In genomic region chr11:62882428-62882742, GRCh38 we compare ENCODE assay signal across 8 cellular contexts. TPM values are rescaled to one million over a fixed set of nuclear protein-coding genes. Genes with fewer than 3 reads are reported as not detected.
A peak's percentile ranks its signal among the peaks of the same experiment; 100 is the strongest.
DNase-seq lines count a peak whose midpoint lies in the region; ATAC-seq and TF ChIP-seq lines count a peak whose summit lies in the region.

No MANE protein-coding gene starts in this region.

- CTCF ChIA-PET in A673 (lab: Charles Lee) = interaction anchor here (0.7 to 1.2 kb wide), 2 partner anchors 24 to 41 kb away, joined by 4 to 11 read pairs; no protein-coding TSS in a partner anchor

- H3K36me3 ChIP-seq in A673 (ENCODE audit: insufficient read depth, low read length, poor library complexity, severe bottlenecking) = peaks cover 62% of the 10 kb centered on the region
- peaks cover 48% of the 10 kb centered on the region for H3K36me3 ChIP-seq in Karpas-422 (ENCODE audit: insufficient read depth, low read length)
- peaks cover 48% of the 10 kb centered on the region for H3K36me3 ChIP-seq in muscle layer of colon (ENCODE audit: insufficient read depth, low read length)

- POLR2A ChIA-PET in A673 (lab: Charles Lee; ENCODE audit: low non-redundant PET) = interaction anchor here (0.7 to 1.4 kb wide), 2 partner anchors 30 to 182 kb away, joined by 6 to 9 read pairs; no protein-coding TSS in a partner anchor

- ATAC-seq in HG03039 (IDR thresholded peaks at IDR 0.05; ENCODE audit: unreplicated experiment) = no peak
- no peak for ATAC-seq in GM18505 (IDR thresholded peaks at IDR 0.05; ENCODE audit: unreplicated experiment)

- H3K9ac ChIP-seq in Karpas-422 (ENCODE audit: low read length) = peak overlapping the region; percentile 89; the same call in 1 of the 2 replicates
- peak overlapping the region; percentile 92 for H3K9ac ChIP-seq in muscle layer of colon (ENCODE audit: low read length)

- peaks cover 26% of the 10 kb centered on the region for H3K79me2 ChIP-seq in Karpas-422 (ENCODE audit: low read length)

- H3K27ac ChIP-seq in A673 (ENCODE audit: low read depth, low read length, poor library complexity, severe bottlenecking) = peak overlapping the region; percentile 98
- peak overlapping the region; percentile 89 for H3K27ac ChIP-seq in Karpas-422 (ENCODE audit: low read length)
- H3K27ac ChIP-seq in caudate nucleus (ENCODE audit: low read depth, low read length) = peak overlapping the region; percentile 95
- peak overlapping the region; percentile 100 for H3K27ac ChIP-seq in muscle layer of colon (ENCODE audit: low read depth, low read length)

- H2AFZ ChIP-seq in Karpas-422 (ENCODE audit: low read length) = no peak overlapping the region

- peaks cover 15% of the 10 kb centered on the region; the same call in 1 of the 2 replicates for H4K20me1 ChIP-seq in Karpas-422 (ENCODE audit: insufficient read depth, low read depth, low read length)

- intact Hi-C loops in A673 (cut with micrococcal nuclease; ENCODE audit: unreplicated experiment) = loop anchor here (5.0 kb wide), 1 partner anchor 95 kb away; the partner anchor contains the start of gene TMEM179B

- DNase-seq in A673 (ENCODE audit: low spot score) (no peak), Karpas-422 (no peak), caudate nucleus (lab: John Stamatoyannopoulos, UW) (no peak), NCI-H82 treated with DMSO at 0.1 percent for 48 hours (lab: John Stamatoyannopoulos, UW; ENCODE audit: unreplicated experiment) (no peak)
- no peak for DNase-seq in effector CD4-positive, alpha-beta T cell

- H3K9me3 ChIP-seq in A673 (ENCODE audit: low read depth, low read length, poor library complexity, severe bottlenecking) (no peaks in the 10 kb centered on the region), Karpas-422 (ENCODE audit: low read length) (no peaks in the 10 kb centered on the region), muscle layer of colon (ENCODE audit: low read length) (no peaks in the 10 kb centered on the region)

- H3K4me2 ChIP-seq in Karpas-422 (ENCODE audit: low read depth, low read length, poor library complexity, severe bottlenecking) = peak overlapping the region; percentile 96

- no peak for TF ChIP-seq CTCF in A673 (conservative IDR thresholded peaks at IDR 0.05; ENCODE audit: low read depth, low read length)

- H3K27me3 ChIP-seq in A673 (replicated peaks; ENCODE audit: insufficient read depth, low read depth, low read length, poor library complexity) (no peaks in the 10 kb centered on the region), Karpas-422 (ENCODE audit: low read length) (no peaks in the 10 kb centered on the region), muscle layer of colon (ENCODE audit: control insufficient read depth in 1 of 2, insufficient read depth in 2 of 2, low read length in 2 of 2) (no peaks in the 10 kb centered on the region)

- no peaks in the 10 kb centered on the region for H3K9me2 ChIP-seq in Karpas-422 (replicated peaks; ENCODE audit: insufficient read depth, low read length)

- BruUV-seq in A673 (replicated peaks; lab: Mats Ljungman, UMichigan) = no TSS peak

- H3K4me1 ChIP-seq in A673 (ENCODE audit: insufficient read depth, low read length, poor library complexity, severe bottlenecking) = peaks cover 59% of the 10 kb centered on the region
- peaks cover 31% of the 10 kb centered on the region for H3K4me1 ChIP-seq in Karpas-422 (ENCODE audit: low read length)
- peaks cover 38% of the 10 kb centered on the region for H3K4me1 ChIP-seq in muscle layer of colon (ENCODE audit: insufficient read depth, low read length)

- H3K4me3 ChIP-seq in A673 (ENCODE audit: low read depth, low read length, poor library complexity, severe bottlenecking) = peak overlapping the region; percentile 72
- peak overlapping the region; percentile 73; the same call in 1 of the 2 replicates for H3K4me3 ChIP-seq in Karpas-422 (ENCODE audit: low read length)
- H3K4me3 ChIP-seq in muscle layer of colon (ENCODE audit: low read depth in 1 of 2, low read length in 2 of 2) = peak overlapping the region; percentile 80 to 90

- TF ChIP-seq POLR2A in GM18505 (IDR thresholded peaks at IDR 0.05; ENCODE audit: borderline replicate concordance, extremely low read depth, insufficient read depth, insufficient read length) = no peak

RNA-seq across cellular contexts. Expression of gene SLC3A2, which starts 1.7 kb away (rescaled TPM):
- total RNA-seq in A673 (2021) = 480 and 511 TPM in 2 replicates
- 167 and 208 TPM in 2 replicates for total RNA-seq in Karpas-422 (2014; rRNA removed; shearing (Covaris generic); ENCODE audit: low replicate concordance)

RNA-seq across cellular contexts. Expression of gene CHRM1, which starts 38.8 kb away (rescaled TPM):
- total RNA-seq in A673 (2021) = 0.17 and 0.41 TPM in 2 replicates
- total RNA-seq in Karpas-422 (2014; rRNA removed; shearing (Covaris generic); ENCODE audit: low replicate concordance) = not detected in 2 replicates

RNA-seq across cellular contexts. Expression of gene WDR74, which starts 43.0 kb away (rescaled TPM):
- 147 and 155 TPM in 2 replicates for total RNA-seq in A673 (2021)
- 44.0 and 123 TPM in 2 replicates for total RNA-seq in Karpas-422 (2014; rRNA removed; shearing (Covaris generic); ENCODE audit: low replicate concordance)

RNA-seq across cellular contexts. Expression of gene TEX54, which starts 49.7 kb away (rescaled TPM):
- 0.77 TPM in 1 of 2 replicates, not detected in the other for total RNA-seq in A673 (2021)
- 2.7 TPM in 1 of 2 replicates, not detected in the other for total RNA-seq in Karpas-422 (2014; rRNA removed; shearing (Covaris generic); ENCODE audit: low replicate concordance)

RNA-seq across cellular contexts. Expression of gene STX5, which starts 50.5 kb away (rescaled TPM):
- 29.2 and 38.1 TPM in 2 replicates for total RNA-seq in A673 (2021)
- 30.0 and 39.9 TPM in 2 replicates for total RNA-seq in Karpas-422 (2014; rRNA removed; shearing (Covaris generic); ENCODE audit: low replicate concordance)
